In genomic region chr6:125797934-125798444, GRCh38 we compare ENCODE assay signal across 22 cellular contexts. TPM values are rescaled to one million over a fixed set of nuclear protein-coding genes. Genes with fewer than 3 reads are reported as not detected.
DNase-seq lines count a peak whose midpoint lies in the region; TF ChIP-seq lines count a peak whose summit lies in the region.
"Had no signal": no experiment of that assay in that cellular context is flagged by ENCODE, and none has a peak within 500 bp of the region (broad histone marks: within the 10 kb centered on the region; RNA-seq: fewer than 3 reads in every experiment).

No MANE protein-coding gene starts in this region.

- no peaks in the 10 kb centered on the region for H3F3A ChIP-seq in smooth muscle cell (ENCODE audit: low read depth)

- H3K27ac ChIP-seq in Karpas-422 (ENCODE audit: low read length) (peak overlapping the region; percentile 98), dorsolateral prefrontal cortex (peak overlapping the region in 33 of 59 donors; percentile 3 to 69 (median 32)), smooth muscle cell (ENCODE audit: low read depth) (peak overlapping the region; percentile 8)
- H3K27ac ChIP-seq: A549, esophagus muscularis mucosa had no signal

- intact Hi-C loops in dorsolateral prefrontal cortex (cut with DNase I), result loop anchor here in 1 of 2 donors (5.0 kb wide), 1 partner anchor 109 kb away; no protein-coding TSS in a partner anchor

- H3K36me3 ChIP-seq in Karpas-422 (ENCODE audit: insufficient read depth, low read length) (peaks cover 18% of the 10 kb centered on the region), smooth muscle cell (ENCODE audit: low read depth) (no peaks in the 10 kb centered on the region)
- H3K36me3 ChIP-seq: adrenal gland had no signal

- H3K4me2 ChIP-seq in Karpas-422 (ENCODE audit: low read depth, low read length, poor library complexity, severe bottlenecking), result peak overlapping the region; percentile 93
- peak overlapping the region; percentile 15 for H3K4me2 ChIP-seq in smooth muscle cell
- H3K4me2 ChIP-seq: SK-N-SH had no signal

- H2AFZ ChIP-seq in Karpas-422 (ENCODE audit: low read length) (no peak overlapping the region), smooth muscle cell (ENCODE audit: low read depth) (no peak overlapping the region)
- H2AFZ ChIP-seq: GM23248 had no signal

- DNase-seq in SIG-M5 treated with dmso at 0.1 percent for 504 hours (lab: John Stamatoyannopoulos, UW; ENCODE audit: unreplicated experiment) (peak; percentile 4), SIG-M5 (lab: John Stamatoyannopoulos, UW) (no peak), Karpas-422 (peak; percentile 75), dorsolateral prefrontal cortex (no peak), smooth muscle cell (lab: John Stamatoyannopoulos, UW; ENCODE audit: unreplicated experiment) (no peak), GM20000 (ENCODE audit: low spot score) (no peak)
- no peak for DNase-seq in activated CD8-positive, alpha-beta memory T cell treated with anti-CD3 and anti-CD28 coated beads for 24 hours
- no peak for DNase-seq in NK-92 treated with Interleukin-12 subunit alpha and Interleukin-12 subunit beta, amount 100 ng/mL, for 24 hours (lab: John Stamatoyannopoulos, UW)
- DNase-seq: activated CD4-positive, alpha-beta T cell treated with anti-CD3 and anti-CD28 coated beads for 1 hour; activated CD8-positive, alpha-beta memory T cell treated with anti-CD3 and anti-CD28 coated beads, Interleukin-2, amount 10 ng/mL, durations not matched to agents 7 days and 5 days; adrenal gland; C1 segment of cervical spinal cord; NCI-H1436 treated with DMSO at 0.1 percent for 48 hours; NCI-H69; SK-N-SH; spleen; stimulated activated CD4-positive, alpha-beta T cell treated with anti-CD3 and anti-CD28 coated beads, Interleukin-4, amount 100 ng/mL, for 4 hours; T-helper 9 cell had no signal

- WGBS in smooth muscle cell (ENCODE audit: low lambda C conversion rate), result 58% methylated on average over 3 of the region's 3 CpGs

- no peaks in the 10 kb centered on the region for H4K20me1 ChIP-seq in Karpas-422 (ENCODE audit: insufficient read depth, low read depth, low read length)
- no peaks in the 10 kb centered on the region for H4K20me1 ChIP-seq in smooth muscle cell (ENCODE audit: low read depth)

- no peak for TF ChIP-seq CTCF in dorsolateral prefrontal cortex (IDR thresholded peaks at IDR 0.05 in 54 of 56, conservative IDR thresholded peaks at IDR 0.05 in 2 of 56; ENCODE audit: low read depth in 1 of 56, partially characterized antibody in 56 of 56)
- TF ChIP-seq CTCF in smooth muscle cell (IDR thresholded peaks at IDR 0.05; ENCODE audit: borderline replicate concordance, insufficient read depth, poor library complexity, severe bottlenecking), result no peak
- no peak for TF ChIP-seq CTCF in GM20000 (IDR thresholded peaks at IDR 0.05; ENCODE audit: extremely low read depth, missing control alignments)

- H3K4me1 ChIP-seq in Karpas-422 (ENCODE audit: low read length), result peaks cover 100% of the 10 kb centered on the region
- H3K4me1 ChIP-seq in smooth muscle cell (ENCODE audit: low read depth), result no peaks in the 10 kb centered on the region

- no peaks in the 10 kb centered on the region for H3K27me3 ChIP-seq in Karpas-422 (ENCODE audit: low read length)
- no peaks in the 10 kb centered on the region for H3K27me3 ChIP-seq in dorsolateral prefrontal cortex
- H3K27me3 ChIP-seq in smooth muscle cell (ENCODE audit: low read depth), result no peaks in the 10 kb centered on the region
- H3K27me3 ChIP-seq: adrenal gland, esophagus muscularis mucosa, spleen had no signal

- H3K9me2 ChIP-seq in Karpas-422 (replicated peaks; ENCODE audit: insufficient read depth, low read length), result no peaks in the 10 kb centered on the region
- H3K9me2 ChIP-seq: SK-N-SH had no signal

- peak overlapping the region; percentile 58 for H3K9ac ChIP-seq in Karpas-422 (ENCODE audit: low read length)
- no peak overlapping the region for H3K9ac ChIP-seq in smooth muscle cell (ENCODE audit: low read depth)
- H3K9ac ChIP-seq: GM23248, SK-N-SH had no signal

- peak overlapping the region; percentile 56 for H3K4me3 ChIP-seq in Karpas-422 (ENCODE audit: low read length)
- H3K4me3 ChIP-seq in dorsolateral prefrontal cortex, result no peak overlapping the region
- H3K4me3 ChIP-seq in smooth muscle cell, result no peak overlapping the region
- H3K4me3 ChIP-seq: A549, adrenal gland, esophagus muscularis mucosa, GM23248 had no signal

- H3K79me2 ChIP-seq in Karpas-422 (ENCODE audit: low read length) (peaks cover 95% of the 10 kb centered on the region), smooth muscle cell (ENCODE audit: low read depth) (peaks cover 50% of the 10 kb centered on the region)

- H3K9me3 ChIP-seq in Karpas-422 (ENCODE audit: low read length) (no peaks in the 10 kb centered on the region), smooth muscle cell (replicated peaks; ENCODE audit: low read depth) (no peaks in the 10 kb centered on the region)
- H3K9me3 ChIP-seq: A549, adrenal gland, esophagus muscularis mucosa, SK-N-SH, spleen had no signal

RNA-seq across cellular contexts. Expression of gene NCOA7, which starts 7.2 kb away (rescaled TPM):
- 28.6 and 34.2 TPM in 2 replicates for total RNA-seq in Karpas-422 (2014; rRNA removed; shearing (Covaris generic); ENCODE audit: low replicate concordance)
- 100 to 1,000 TPM in 118 of 120 experiments, 10 to 100 TPM in 2; 63.5 to 252 (median 193) TPM for total RNA-seq in dorsolateral prefrontal cortex
- total RNA-seq in smooth muscle cell, result 44.0 and 57.8 TPM in 2 replicates
- 35.7 and 38.1 TPM in 2 replicates for polyA plus RNA-seq in smooth muscle cell

RNA-seq across cellular contexts. Expression of gene HEY2, which starts 48.6 kb away (rescaled TPM):
- 0.07 and 0.11 TPM in 2 replicates for total RNA-seq in Karpas-422 (2014; rRNA removed; shearing (Covaris generic); ENCODE audit: low replicate concordance)
- 10 to 100 TPM in 16 of 120 experiments, 1 to 10 TPM in 104; 3.3 to 16.5 (median 7.2) TPM for total RNA-seq in dorsolateral prefrontal cortex
- total RNA-seq in smooth muscle cell, result 17.2 and 21.2 TPM in 2 replicates
- 23.6 and 35.2 TPM in 2 replicates for polyA plus RNA-seq in smooth muscle cell
- total RNA-seq: activated CD8-positive, alpha-beta memory T cell treated with anti-CD3 and anti-CD28 coated beads, Interleukin-2, amount 10 ng/mL, durations not matched to agents 7 days and 5 days; activated T-helper 2 cell treated with anti-CD3 and anti-CD28 coated beads, Interferon-gamma antibody, Interleukin-2, Interleukin-4, amounts not matched to agents 10 μg/mL and 5 μg/mL and 100 μg/mL, durations not matched to agents 14 hours and 24 hours and 36 hours; GM23248 had no signal
- polyA plus RNA-seq: GM23248, SK-N-SH had no signal

Comparison
In these comparisons a context has a peak if more than half of its experiments do, and no peak if none do; other contexts are left out.
1. DNase-seq: peak in SIG-M5 treated with dmso at 0.1 percent for 504 hours (single experiment) and Karpas-422 (single experiment); none in SIG-M5 (single experiment), dorsolateral prefrontal cortex (0 of 10), smooth muscle cell (single experiment), activated CD8-positive, alpha-beta memory T cell treated with anti-CD3 and anti-CD28 coated beads for 24 hours (single experiment), GM20000 (single experiment) and NK-92 treated with Interleukin-12 subunit alpha and Interleukin-12 subunit beta, amount 100 ng/mL, for 24 hours (single experiment).
2. H3K27ac ChIP-seq: peak in every context shown above with its lines; median percentile 98 in Karpas-422; 32 in dorsolateral prefrontal cortex; 8 in smooth muscle cell.